24 cellular contexts compared by ENCODE assay signal in genomic region chr17:74260525-74260850, GRCh38. TPM values are rescaled to one million over a fixed set of nuclear protein-coding genes. Genes with fewer than 3 reads are reported as not detected.
"Had no signal": no experiment of that assay in that cellular context is flagged by ENCODE, and none has a peak within 500 bp of the region (broad histone marks: within the 10 kb centered on the region; RNA-seq: fewer than 3 reads in every experiment).

No MANE protein-coding gene starts in this region.

- H3K4me3 Mint-ChIP-seq: activated T-helper 1 cell treated with anti-CD3 and anti-CD28 coated beads, Interleukin-12 subunit alpha, Interleukin-12 subunit beta, Interleukin-2, Interleukin-4 antibody, amounts not matched to agents 30 ng/mL and 10 ng/mL and 1 ng/mL, durations not matched to agents 14 hours and 24 hours and 36 hours; dendritic cell treated with granulocyte-macrophage colony-stimulating factor and Interleukin-4, amounts not matched to agents 40 ng/mL and 50 ng/mL, for 4 days; neural crest cell; T-helper 17 cell had no signal

- H3K9me3 ChIP-seq: adrenal gland, esophagus muscularis mucosa, gastroesophageal sphincter, heart left ventricle, ovary, psoas muscle, thoracic aorta had no signal

- H3K27me3 ChIP-seq: adrenal gland, esophagus muscularis mucosa, gastroesophageal sphincter, heart left ventricle, ovary had no signal

- H3K9me3 Mint-ChIP-seq: activated naive CD4-positive, alpha-beta T cell treated with anti-CD3 and anti-CD28 coated beads, Interleukin-2, amount 50 U/mL, for 72 hours; activated T-helper 1 cell treated with anti-CD3 and anti-CD28 coated beads, Interleukin-12 subunit alpha, Interleukin-12 subunit beta, Interleukin-2, Interleukin-4 antibody, amounts not matched to agents 30 ng/mL and 10 ng/mL and 1 ng/mL, durations not matched to agents 14 hours and 24 hours and 36 hours; dendritic cell treated with granulocyte-macrophage colony-stimulating factor and Interleukin-4, amounts not matched to agents 40 ng/mL and 50 ng/mL, for 4 days; neural crest cell had no signal

- H3K27ac ChIP-seq: adrenal gland, esophagus muscularis mucosa, gastroesophageal sphincter, heart left ventricle, ovary, psoas muscle, skin epidermis, thoracic aorta, VCaP had no signal

- H3K36me3 Mint-ChIP-seq: activated naive CD4-positive, alpha-beta T cell treated with anti-CD3 and anti-CD28 coated beads, Interleukin-2, amount 50 U/mL, for 72 hours had no signal

- H3K27ac Mint-ChIP-seq: activated naive CD4-positive, alpha-beta T cell treated with anti-CD3 and anti-CD28 coated beads, Interleukin-2, amount 50 U/mL, for 72 hours; activated T-helper 1 cell treated with anti-CD3 and anti-CD28 coated beads, Interleukin-12 subunit alpha, Interleukin-12 subunit beta, Interleukin-2, Interleukin-4 antibody, amounts not matched to agents 30 ng/mL and 10 ng/mL and 1 ng/mL, durations not matched to agents 14 hours and 24 hours and 36 hours; dendritic cell treated with granulocyte-macrophage colony-stimulating factor and Interleukin-4, amounts not matched to agents 40 ng/mL and 50 ng/mL, for 4 days; T-helper 17 cell had no signal

- H3K4me1 ChIP-seq: adrenal gland, esophagus muscularis mucosa, gastroesophageal sphincter, heart left ventricle, psoas muscle had no signal

- H3K27me3 Mint-ChIP-seq: dendritic cell treated with granulocyte-macrophage colony-stimulating factor and Interleukin-4, amounts not matched to agents 40 ng/mL and 50 ng/mL, for 4 days; T-helper 17 cell had no signal

- H3K36me3 ChIP-seq: adrenal gland, ovary had no signal

- H3K4me1 Mint-ChIP-seq: neural crest cell had no signal

- ATAC-seq: activated naive CD4-positive, alpha-beta T cell treated with anti-CD3 and anti-CD28 coated beads, Interleukin-2, amount 50 U/mL, for 72 hours; gastroesophageal sphincter; left ventricle myocardium superior; psoas muscle; T-helper 17 cell had no signal

- DNase-seq: activated CD4-positive, alpha-beta T cell treated with anti-CD3 and anti-CD28 coated beads for 1 hour; activated gamma-delta T cell treated with Interleukin-2 at 50 U/mL for 16 hours; adrenal gland; effector CD8-positive, alpha-beta T cell; heart left ventricle; kidney; left ventricle myocardium superior; ovary; psoas muscle; right cardiac atrium; stimulated activated CD4-positive, alpha-beta T cell treated with anti-CD3 and anti-CD28 coated beads, Interleukin-2, amount 100 ng/mL, for 48 hours; T-helper 17 cell had no signal

- H3K4me3 ChIP-seq: adrenal gland, esophagus muscularis mucosa, gastroesophageal sphincter, heart left ventricle, ovary, psoas muscle, skin epidermis, thoracic aorta had no signal

RNA-seq across cellular contexts. Expression of gene DNAI2, which starts 13.5 kb away (rescaled TPM):
- total RNA-seq: chondrocyte, endothelial cell of umbilical vein, esophagus muscularis mucosa, gastroesophageal sphincter, heart left ventricle, left ventricle myocardium superior, neural crest cell, psoas muscle, thoracic aorta, ureter had no signal
- polyA plus RNA-seq: endothelial cell of umbilical vein, heart left ventricle, psoas muscle, right cardiac atrium had no signal
